Comparison of ENCODE assay signal across 11 cellular contexts in the genomic region with DNA sequence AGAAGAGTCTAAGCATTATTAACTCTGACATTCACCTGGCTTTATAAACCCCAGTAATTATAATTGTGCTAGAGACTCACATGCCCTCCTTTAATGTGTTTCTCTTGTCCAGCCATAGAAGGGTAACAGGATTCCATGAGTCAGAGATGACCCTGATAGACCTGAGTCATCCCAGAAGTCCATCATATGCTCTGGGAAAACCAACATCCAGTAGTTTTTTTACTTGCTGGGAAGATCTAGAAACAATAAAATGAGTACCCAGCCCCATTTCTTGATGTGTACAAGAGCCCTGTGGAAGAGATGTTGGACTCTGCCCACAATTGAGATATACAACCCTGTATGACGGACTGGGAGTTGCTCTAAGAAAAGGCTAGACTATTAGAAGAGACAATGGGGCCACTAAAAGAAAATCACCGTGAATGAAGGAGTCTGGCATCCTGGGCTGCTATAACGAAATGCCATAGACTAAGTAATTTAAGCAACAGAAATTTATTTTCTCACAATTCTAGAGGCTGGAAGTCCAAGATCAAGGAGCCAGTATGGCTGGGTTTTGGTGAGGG. TPM values are rescaled to one million over a fixed set of nuclear protein-coding genes. Genes with fewer than 3 reads are reported as not detected.
DNase-seq lines count a peak whose midpoint lies in the region; ATAC-seq lines count a peak whose summit lies in the region.
"Had no signal": no experiment of that assay in that cellular context is flagged by ENCODE, and none has a peak within 500 bp of the region (broad histone marks: within the 10 kb centered on the region; RNA-seq: fewer than 3 reads in every experiment).

No MANE protein-coding gene starts in this region.

- no peak overlapping the region for H3K27ac Mint-ChIP-seq in activated T-helper 17 cell treated with anti-CD3 and anti-CD28 coated beads, Interleukin-2, amount 50 U/mL, for 72 hours
- H3K27ac Mint-ChIP-seq in activated T-helper 1 cell treated with anti-CD3 and anti-CD28 coated beads, Interleukin-12 subunit alpha, Interleukin-12 subunit beta, Interleukin-2, Interleukin-4 antibody, amounts not matched to agents 30 ng/mL and 10 ng/mL and 1 ng/mL, durations not matched to agents 14 hours and 24 hours and 36 hours: no peak overlapping the region

- peak; percentile 44 for DNase-seq in AG20443 (ENCODE audit: low spot score)
- peak; percentile 78 for DNase-seq in RKO (ENCODE audit: low spot score)
- no peak for DNase-seq in epithelial cell of prostate (ENCODE audit: low read depth, low spot score)
- peak; percentile 40 for DNase-seq in non-pigmented ciliary epithelial cell (ENCODE audit: low read depth)
- DNase-seq in activated T-helper 1 cell treated with anti-CD3 and anti-CD28 coated beads, Interleukin-12 subunit alpha, Interleukin-12 subunit beta, Interleukin-2, Interleukin-4 antibody, amounts not matched to agents 30 ng/mL and 10 ng/mL and 1 ng/mL, durations not matched to agents 14 hours and 24 hours and 36 hours (ENCODE audit: low spot score): no peak
- no peak for DNase-seq in NCI-H2029 (lab: John Stamatoyannopoulos, UW)
- no peak for DNase-seq in NCI-H446 treated with DMSO at 0.1 percent for 48 hours (lab: John Stamatoyannopoulos, UW)
- DNase-seq: activated T-cell treated with anti-CD3 and anti-CD28 coated beads for 4 hours, Karpas-422, NCI-H774 had no signal

- intact Hi-C loops in activated T-helper 1 cell treated with anti-CD3 and anti-CD28 coated beads, Interleukin-12 subunit alpha, Interleukin-12 subunit beta, Interleukin-2, Interleukin-4 antibody, amounts not matched to agents 30 ng/mL and 10 ng/mL and 1 ng/mL, durations not matched to agents 14 hours and 24 hours and 36 hours (cut with micrococcal nuclease): no loop called here

- H3K4me3 Mint-ChIP-seq in activated T-helper 17 cell treated with anti-CD3 and anti-CD28 coated beads, Interleukin-2, amount 50 U/mL, for 72 hours: no peak overlapping the region
- no peak overlapping the region for H3K4me3 Mint-ChIP-seq in activated T-helper 1 cell treated with anti-CD3 and anti-CD28 coated beads, Interleukin-12 subunit alpha, Interleukin-12 subunit beta, Interleukin-2, Interleukin-4 antibody, amounts not matched to agents 30 ng/mL and 10 ng/mL and 1 ng/mL, durations not matched to agents 14 hours and 24 hours and 36 hours

- ATAC-seq in activated T-helper 17 cell treated with anti-CD3 and anti-CD28 coated beads, Interleukin-2, amount 50 U/mL, for 72 hours (replicated peaks): no peak

- H3K27ac ChIP-seq in epithelial cell of prostate: peak overlapping the region; percentile 37

- H3K4me1 Mint-ChIP-seq in activated T-helper 17 cell treated with anti-CD3 and anti-CD28 coated beads, Interleukin-2, amount 50 U/mL, for 72 hours: no peaks in the 10 kb centered on the region
- H3K4me1 Mint-ChIP-seq in activated T-helper 1 cell treated with anti-CD3 and anti-CD28 coated beads, Interleukin-12 subunit alpha, Interleukin-12 subunit beta, Interleukin-2, Interleukin-4 antibody, amounts not matched to agents 30 ng/mL and 10 ng/mL and 1 ng/mL, durations not matched to agents 14 hours and 24 hours and 36 hours (ENCODE audit: low read depth): no peaks in the 10 kb centered on the region

- H3K36me3 Mint-ChIP-seq in activated T-helper 17 cell treated with anti-CD3 and anti-CD28 coated beads, Interleukin-2, amount 50 U/mL, for 72 hours (ENCODE audit: low read depth): no peaks in the 10 kb centered on the region
- H3K36me3 Mint-ChIP-seq in activated T-helper 1 cell treated with anti-CD3 and anti-CD28 coated beads, Interleukin-12 subunit alpha, Interleukin-12 subunit beta, Interleukin-2, Interleukin-4 antibody, amounts not matched to agents 30 ng/mL and 10 ng/mL and 1 ng/mL, durations not matched to agents 14 hours and 24 hours and 36 hours (ENCODE audit: low read depth): no peaks in the 10 kb centered on the region

- H3K27me3 Mint-ChIP-seq in activated T-helper 17 cell treated with anti-CD3 and anti-CD28 coated beads, Interleukin-2, amount 50 U/mL, for 72 hours: no peaks in the 10 kb centered on the region
- H3K27me3 Mint-ChIP-seq in activated T-helper 1 cell treated with anti-CD3 and anti-CD28 coated beads, Interleukin-12 subunit alpha, Interleukin-12 subunit beta, Interleukin-2, Interleukin-4 antibody, amounts not matched to agents 30 ng/mL and 10 ng/mL and 1 ng/mL, durations not matched to agents 14 hours and 24 hours and 36 hours (ENCODE audit: insufficient read depth): peaks cover 5% of the 10 kb centered on the region

- H3K9me3 Mint-ChIP-seq in activated T-helper 17 cell treated with anti-CD3 and anti-CD28 coated beads, Interleukin-2, amount 50 U/mL, for 72 hours: no peaks in the 10 kb centered on the region
- H3K9me3 Mint-ChIP-seq in activated T-helper 1 cell treated with anti-CD3 and anti-CD28 coated beads, Interleukin-12 subunit alpha, Interleukin-12 subunit beta, Interleukin-2, Interleukin-4 antibody, amounts not matched to agents 30 ng/mL and 10 ng/mL and 1 ng/mL, durations not matched to agents 14 hours and 24 hours and 36 hours: no peaks in the 10 kb centered on the region

RNA-seq across cellular contexts. Expression of a gene that starts 22.3 kb away (rescaled TPM):
- 10 to 100 TPM; 46.2 to 53.9 TPM for total RNA-seq in activated T-helper 17 cell treated with anti-CD3 and anti-CD28 coated beads, Interleukin-2, amount 50 U/mL, for 72 hours
- total RNA-seq in activated T-helper 1 cell treated with anti-CD3 and anti-CD28 coated beads, Interleukin-12 subunit alpha, Interleukin-12 subunit beta, Interleukin-2, Interleukin-4 antibody, amounts not matched to agents 30 ng/mL and 10 ng/mL and 1 ng/mL, durations not matched to agents 14 hours and 24 hours and 36 hours: 61.4 and 62.4 TPM in 2 replicates

RNA-seq across cellular contexts. Expression of a gene that starts 56.9 kb away (rescaled TPM):
- 100 to 1,000 TPM; 107 to 148 TPM for total RNA-seq in activated T-helper 17 cell treated with anti-CD3 and anti-CD28 coated beads, Interleukin-2, amount 50 U/mL, for 72 hours
- total RNA-seq in activated T-helper 1 cell treated with anti-CD3 and anti-CD28 coated beads, Interleukin-12 subunit alpha, Interleukin-12 subunit beta, Interleukin-2, Interleukin-4 antibody, amounts not matched to agents 30 ng/mL and 10 ng/mL and 1 ng/mL, durations not matched to agents 14 hours and 24 hours and 36 hours: 135 and 140 TPM in 2 replicates

Comparison
In these comparisons a context has a peak if more than half of its experiments do, and no peak if none do; other contexts are left out.
1. DNase-seq: peak in AG20443 (single experiment), RKO (single experiment) and non-pigmented ciliary epithelial cell (single experiment); none in epithelial cell of prostate (single experiment), activated T-helper 1 cell treated with anti-CD3 and anti-CD28 coated beads, Interleukin-12 subunit alpha, Interleukin-12 subunit beta, Interleukin-2, Interleukin-4 antibody, amounts not matched to agents 30 ng/mL and 10 ng/mL and 1 ng/mL, durations not matched to agents 14 hours and 24 hours and 36 hours (single experiment), NCI-H2029 (single experiment) and NCI-H446 treated with DMSO at 0.1 percent for 48 hours (single experiment).